In genomic region chrX:131139072-131139471, GRCh38 we compare ENCODE assay signal across 33 cellular contexts.
"Had no signal": no experiment of that assay in that cellular context is flagged by ENCODE, and none has a peak within 500 bp of the region (broad histone marks: within the 10 kb centered on the region; RNA-seq: fewer than 3 reads in every experiment).

No MANE protein-coding gene starts in this region.

- DNase-seq: activated B cell treated with CpG ODN at 0.5 μM for 24 hours; activated CD4-positive, alpha-beta memory T cell treated with anti-CD3 and anti-CD28 coated beads for 36 hours; activated CD4-positive, alpha-beta T cell treated with anti-CD3 and anti-CD28 coated beads for 4 hours; activated CD4-positive, alpha-beta T cell treated with anti-CD3 and anti-CD28 coated beads, Interleukin-2, amount 10 ng/mL, durations not matched to agents 24 days and 14 days; activated CD4-positive, alpha-beta T cell treated with anti-CD3 and anti-CD28 coated beads, Interleukin-2, amount 50 U/mL, for 1 hour; activated CD4-positive, alpha-beta T cell treated with anti-CD3 and anti-CD28 coated beads, Interleukin-2, amount 50 U/mL, for 4 hours; activated CD4-positive, CD25-positive, alpha-beta regulatory T cell treated with anti-CD3 and anti-CD28 coated beads, Interleukin-2, amount 50 U/mL, for 72 hours; activated CD8-positive, alpha-beta T cell treated with anti-CD3 and anti-CD28 coated beads for 36 hours; activated effector memory CD4-positive, alpha-beta T cell treated with anti-CD3 and anti-CD28 coated beads, Interleukin-2, amount 50 U/mL, for 16 hours; activated gamma-delta T cell treated with Interleukin-2 at 50 U/mL for 16 hours; activated naive CD4-positive, alpha-beta T cell; activated naive CD4-positive, alpha-beta T cell treated with anti-CD3 and anti-CD28 coated beads for 36 hours; activated naive CD4-positive, alpha-beta T cell treated with anti-CD3 and anti-CD28 coated beads, Interleukin-2, amount 50 U/mL, for 16 hours; activated naive CD8-positive, alpha-beta T cell treated with anti-CD3 and anti-CD28 coated beads for 36 hours; activated T-cell treated with anti-CD3 and anti-CD28 coated beads for 4 hours; activated T-cell treated with anti-CD3 and anti-CD28 coated beads, Interleukin-2, amount 50 U/mL, for 1 hour; activated T-cell treated with anti-CD3 and anti-CD28 coated beads, Interleukin-2, amount 50 U/mL, for 4 hours; activated T-cell treated with anti-CD3 and anti-CD28 coated beads, Interleukin-2, amount 50 U/mL, for 72 hours; adrenal gland; amniotic stem cell; aorta; body of pancreas; brain microvascular endothelial cell; central memory CD4-positive, alpha-beta T cell; T-helper 1 cell; T-helper 2 cell; T-helper 9 cell had no signal

- H3K9me3 ChIP-seq: adrenal gland, body of pancreas, breast epithelium had no signal

- H3K4me3 ChIP-seq: adrenal gland, body of pancreas, breast epithelium had no signal

- H3K27me3 ChIP-seq: adrenal gland, body of pancreas, brain microvascular endothelial cell had no signal

- H3K27ac Mint-ChIP-seq: activated B cell treated with CpG ODN at 0.5 μM for 24 hours; activated CD4-positive, alpha-beta memory T cell treated with anti-CD3 and anti-CD28 coated beads for 36 hours; activated CD4-positive, alpha-beta T cell treated with anti-CD3 and anti-CD28 coated beads, Interleukin-2, amount 10 ng/mL, durations not matched to agents 24 days and 14 days; activated CD8-positive, alpha-beta T cell treated with anti-CD3 and anti-CD28 coated beads for 36 hours; activated naive CD4-positive, alpha-beta T cell treated with anti-CD3 and anti-CD28 coated beads for 36 hours; activated naive CD4-positive, alpha-beta T cell treated with anti-CD3 and anti-CD28 coated beads, Interleukin-2, amount 50 U/mL, for 72 hours; activated naive CD8-positive, alpha-beta T cell treated with anti-CD3 and anti-CD28 coated beads for 36 hours; activated T-cell treated with anti-CD3 and anti-CD28 coated beads, Interleukin-2, amount 50 U/mL, for 72 hours; activated T-helper 1 cell treated with anti-CD3 and anti-CD28 coated beads, Interleukin-12 subunit alpha, Interleukin-12 subunit beta, Interleukin-2, Interleukin-4 antibody, amounts not matched to agents 30 ng/mL and 10 ng/mL and 1 ng/mL, durations not matched to agents 14 hours and 24 hours and 36 hours; activated T-helper 17 cell treated with anti-CD3 and anti-CD28 coated beads, Interleukin-2, amount 50 U/mL, for 72 hours; T-helper 1 cell treated with Interleukin-12 subunit alpha and Interleukin-12 subunit beta and Interleukin-4 antibody, amounts not matched to agents 30 μg/mL and 1 μg/mL, for 36 hours; T-helper 2 cell treated with Interferon-gamma antibody and Interleukin-4, amounts not matched to agents 5 μg/mL and 100 μg/mL, for 36 hours had no signal

- H3K9me3 Mint-ChIP-seq: activated B cell treated with CpG ODN at 0.5 μM for 24 hours; activated CD4-positive, alpha-beta memory T cell treated with anti-CD3 and anti-CD28 coated beads for 36 hours; activated CD4-positive, alpha-beta T cell treated with anti-CD3 and anti-CD28 coated beads, Interleukin-2, amount 10 ng/mL, durations not matched to agents 24 days and 14 days; activated CD8-positive, alpha-beta T cell treated with anti-CD3 and anti-CD28 coated beads for 36 hours; activated naive CD4-positive, alpha-beta T cell treated with anti-CD3 and anti-CD28 coated beads for 36 hours; activated naive CD4-positive, alpha-beta T cell treated with anti-CD3 and anti-CD28 coated beads, Interleukin-2, amount 50 U/mL, for 72 hours; activated naive CD8-positive, alpha-beta T cell treated with anti-CD3 and anti-CD28 coated beads for 36 hours; activated T-cell treated with anti-CD3 and anti-CD28 coated beads, Interleukin-2, amount 50 U/mL, for 4 hours; activated T-cell treated with anti-CD3 and anti-CD28 coated beads, Interleukin-2, amount 50 U/mL, for 72 hours; activated T-helper 1 cell treated with anti-CD3 and anti-CD28 coated beads, Interleukin-12 subunit alpha, Interleukin-12 subunit beta, Interleukin-2, Interleukin-4 antibody, amounts not matched to agents 30 ng/mL and 10 ng/mL and 1 ng/mL, durations not matched to agents 14 hours and 24 hours and 36 hours; activated T-helper 17 cell treated with anti-CD3 and anti-CD28 coated beads, Interleukin-2, amount 50 U/mL, for 72 hours; T-helper 1 cell treated with Interleukin-12 subunit alpha and Interleukin-12 subunit beta and Interleukin-4 antibody, amounts not matched to agents 30 μg/mL and 1 μg/mL, for 36 hours; T-helper 2 cell treated with Interferon-gamma antibody and Interleukin-4, amounts not matched to agents 5 μg/mL and 100 μg/mL, for 36 hours had no signal

- H3K4me1 Mint-ChIP-seq: activated B cell treated with CpG ODN at 0.5 μM for 24 hours; activated CD4-positive, alpha-beta T cell treated with anti-CD3 and anti-CD28 coated beads, Interleukin-2, amount 10 ng/mL, durations not matched to agents 24 days and 14 days; activated naive CD8-positive, alpha-beta T cell treated with anti-CD3 and anti-CD28 coated beads for 36 hours; activated T-helper 17 cell treated with anti-CD3 and anti-CD28 coated beads, Interleukin-2, amount 50 U/mL, for 72 hours had no signal

- H3K36me3 ChIP-seq: adrenal gland, brain microvascular endothelial cell, breast epithelium had no signal

- H3K4me3 Mint-ChIP-seq: activated B cell treated with CpG ODN at 0.5 μM for 24 hours; activated CD4-positive, alpha-beta memory T cell treated with anti-CD3 and anti-CD28 coated beads for 36 hours; activated CD4-positive, alpha-beta T cell treated with anti-CD3 and anti-CD28 coated beads, Interleukin-2, amount 10 ng/mL, durations not matched to agents 24 days and 14 days; activated CD8-positive, alpha-beta T cell treated with anti-CD3 and anti-CD28 coated beads for 36 hours; activated naive CD4-positive, alpha-beta T cell treated with anti-CD3 and anti-CD28 coated beads for 36 hours; activated naive CD8-positive, alpha-beta T cell treated with anti-CD3 and anti-CD28 coated beads for 36 hours; activated T-cell treated with anti-CD3 and anti-CD28 coated beads, Interleukin-2, amount 50 U/mL, for 4 hours; activated T-cell treated with anti-CD3 and anti-CD28 coated beads, Interleukin-2, amount 50 U/mL, for 72 hours; activated T-helper 1 cell treated with anti-CD3 and anti-CD28 coated beads, Interleukin-12 subunit alpha, Interleukin-12 subunit beta, Interleukin-2, Interleukin-4 antibody, amounts not matched to agents 30 ng/mL and 10 ng/mL and 1 ng/mL, durations not matched to agents 14 hours and 24 hours and 36 hours; activated T-helper 17 cell treated with anti-CD3 and anti-CD28 coated beads, Interleukin-2, amount 50 U/mL, for 72 hours; T-helper 1 cell treated with Interleukin-12 subunit alpha and Interleukin-12 subunit beta and Interleukin-4 antibody, amounts not matched to agents 30 μg/mL and 1 μg/mL, for 36 hours; T-helper 2 cell treated with Interferon-gamma antibody and Interleukin-4, amounts not matched to agents 5 μg/mL and 100 μg/mL, for 36 hours had no signal

- H3K36me3 Mint-ChIP-seq: activated CD4-positive, alpha-beta memory T cell treated with anti-CD3 and anti-CD28 coated beads for 36 hours; activated naive CD4-positive, alpha-beta T cell treated with anti-CD3 and anti-CD28 coated beads, Interleukin-2, amount 50 U/mL, for 72 hours; activated naive CD8-positive, alpha-beta T cell treated with anti-CD3 and anti-CD28 coated beads for 36 hours had no signal

- ATAC-seq: activated CD8-positive, alpha-beta T cell treated with anti-CD3 and anti-CD28 coated beads for 36 hours; activated T-cell treated with anti-CD3 and anti-CD28 coated beads, Interleukin-2, amount 50 U/mL, for 4 hours; activated T-cell treated with anti-CD3 and anti-CD28 coated beads, Interleukin-2, amount 50 U/mL, for 72 hours; activated T-helper 17 cell treated with anti-CD3 and anti-CD28 coated beads, Interleukin-2, amount 50 U/mL, for 72 hours; body of pancreas had no signal

- H3K27me3 Mint-ChIP-seq: activated B cell treated with CpG ODN at 0.5 μM for 24 hours; activated CD4-positive, alpha-beta memory T cell treated with anti-CD3 and anti-CD28 coated beads for 36 hours; activated CD4-positive, alpha-beta T cell treated with anti-CD3 and anti-CD28 coated beads, Interleukin-2, amount 10 ng/mL, durations not matched to agents 24 days and 14 days; activated CD8-positive, alpha-beta T cell treated with anti-CD3 and anti-CD28 coated beads for 36 hours; activated naive CD8-positive, alpha-beta T cell treated with anti-CD3 and anti-CD28 coated beads for 36 hours; activated T-helper 17 cell treated with anti-CD3 and anti-CD28 coated beads, Interleukin-2, amount 50 U/mL, for 72 hours had no signal
